ENCODE assay signal across 1 cellular context in the genomic region with DNA sequence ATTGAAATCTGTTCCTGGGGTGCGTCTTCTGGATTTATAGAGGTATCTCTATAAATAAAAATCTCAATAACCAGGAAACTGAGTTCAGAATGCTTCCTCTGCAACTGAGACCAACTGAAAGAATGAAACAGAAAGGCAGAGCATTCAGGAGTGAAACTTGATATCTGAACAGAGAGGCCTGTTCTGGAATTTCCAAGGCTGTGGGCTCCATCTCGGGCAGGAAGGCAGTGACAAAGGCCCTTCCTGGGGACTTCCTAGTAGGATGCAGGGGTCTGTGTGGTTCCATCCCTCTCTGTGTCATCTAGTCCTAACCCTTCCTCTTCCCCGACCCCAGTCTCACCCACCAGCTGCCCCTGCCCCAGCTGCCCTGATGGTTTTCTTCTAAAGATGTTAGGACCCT.
TF ChIP-seq lines count a peak whose summit lies in the region.

No MANE protein-coding gene starts in this region.

TF ChIP-seq in endothelial cell of umbilical vein, 7 proteins besides CTCF, POLR2A, EP300 and RAD21:
- no peak for TF ChIP-seq EZH2 (IDR thresholded peaks at IDR 0.05; ENCODE audit: borderline replicate concordance, low read depth, low read length, severe bottlenecking)
- TF ChIP-seq POLR2AphosphoS5 (IDR thresholded peaks at IDR 0.05; ENCODE audit: insufficient read depth, low read depth, low read length): no peak
- no peak for TF ChIP-seq FOS (IDR thresholded peaks at IDR 0.05; ENCODE audit: borderline replicate concordance, insufficient read depth, low read length)
- TF ChIP-seq GATA2 (IDR thresholded peaks at IDR 0.05; ENCODE audit: insufficient read depth, insufficient read length, low read depth, low read length): no peak
- TF ChIP-seq JUN (IDR thresholded peaks at IDR 0.05; ENCODE audit: borderline replicate concordance, insufficient read depth, insufficient read length, low read depth): no peak
- TF ChIP-seq MAX (IDR thresholded peaks at IDR 0.05; ENCODE audit: insufficient read depth, insufficient read length): no peak
- TF ChIP-seq MYC (IDR thresholded peaks at IDR 0.05; ENCODE audit: low read depth, low read length): no peak
